In the genomic region with DNA sequence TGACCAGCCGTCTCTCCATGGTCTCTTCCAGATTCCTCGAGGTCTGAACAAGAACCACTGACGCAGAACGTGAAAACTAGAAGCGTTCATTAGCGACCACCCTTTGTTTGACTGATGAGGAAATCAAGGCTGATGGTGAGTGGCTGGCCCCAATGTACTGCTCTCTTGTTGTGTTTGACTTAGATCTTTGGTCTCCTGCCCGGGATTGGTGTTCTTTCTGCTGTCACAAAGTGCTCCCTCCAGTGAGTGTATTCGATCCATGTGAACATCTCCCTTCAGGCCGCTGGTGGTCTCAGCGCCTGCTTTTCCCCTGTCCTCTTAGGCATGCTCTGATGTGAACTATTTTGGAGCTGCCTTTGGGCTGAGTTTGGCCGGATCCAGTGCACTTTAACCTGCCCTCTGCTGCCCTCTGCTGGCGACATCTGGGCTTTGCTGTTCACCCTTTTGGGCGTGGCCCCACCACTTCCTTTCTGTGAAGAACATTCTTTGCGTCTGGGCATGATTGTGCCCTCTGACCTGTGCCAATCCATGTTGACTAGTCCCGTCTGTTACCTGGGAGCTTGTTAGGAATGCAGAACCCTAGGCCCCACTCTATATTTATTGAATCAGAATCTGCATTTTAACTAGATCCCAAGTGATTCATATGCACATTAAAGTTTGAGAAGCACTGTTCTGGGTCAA, we compare ENCODE assay signal across 8 cellular contexts.
DNase-seq lines count a peak whose midpoint lies in the region; ATAC-seq lines count a peak whose summit lies in the region.

No MANE protein-coding gene starts in this region.

- no peaks in the 10 kb centered on the region for H3K27me3 ChIP-seq in CD4-positive, alpha-beta memory T cell (ENCODE audit: insufficient read depth, low read length)
- H3K27me3 ChIP-seq in mesendoderm (ENCODE audit: insufficient read depth, low read length, poor library complexity), result no peaks in the 10 kb centered on the region

- no peaks in the 10 kb centered on the region for H3K36me3 ChIP-seq in CD4-positive, alpha-beta memory T cell (ENCODE audit: insufficient read depth, low read length)
- no peaks in the 10 kb centered on the region for H3K36me3 ChIP-seq in mesendoderm (ENCODE audit: control insufficient read depth, insufficient read depth, low read length)

- no peaks in the 10 kb centered on the region for H3K79me2 ChIP-seq in mesendoderm (ENCODE audit: control insufficient read depth, insufficient read depth, low read length)

- H3K4ac ChIP-seq in mesendoderm (ENCODE audit: low read depth, low read length), result no peak overlapping the region

- peaks cover 5% of the 10 kb centered on the region for H3K4me1 ChIP-seq in CD4-positive, alpha-beta memory T cell (ENCODE audit: insufficient read depth, low read length)
- H3K4me1 ChIP-seq in mesendoderm (ENCODE audit: control insufficient read depth, low read depth, low read length), result no peaks in the 10 kb centered on the region

- H3K56ac ChIP-seq in mesendoderm (ENCODE audit: low read length), result no peak overlapping the region

- intact Hi-C loops in CD4-positive, alpha-beta memory T cell (cut with micrococcal nuclease), result loop anchor here (5.0 kb wide), 1 partner anchor 642 kb away; no protein-coding TSS in a partner anchor

- H3K36me3 Mint-ChIP-seq in CD4-positive, alpha-beta memory T cell, result no peaks in the 10 kb centered on the region

- H3K9me3 Mint-ChIP-seq in CD4-positive, alpha-beta memory T cell, result no peaks in the 10 kb centered on the region

- no peaks in the 10 kb centered on the region for H3K79me1 ChIP-seq in mesendoderm (ENCODE audit: low read length)

- no peak overlapping the region for H3K4me3 ChIP-seq in CD4-positive, alpha-beta memory T cell (ENCODE audit: low read length in 2 of 2)
- no peak overlapping the region for H3K4me3 ChIP-seq in mesendoderm (ENCODE audit: low read length)

- H3K4me2 ChIP-seq in mesendoderm (ENCODE audit: low read length), result no peak overlapping the region

- WGBS in mesendoderm (ENCODE audit: extremely low coverage, insufficient coverage, low lambda C conversion rate), result no CpG with 5 or more reads among the region's 15 CpGs

- H3K23ac ChIP-seq in mesendoderm (ENCODE audit: low read length), result no peak overlapping the region

- no peak overlapping the region for H3K27ac ChIP-seq in CD4-positive, alpha-beta memory T cell (ENCODE audit: low read depth, low read length)
- H3K27ac ChIP-seq in mesendoderm (ENCODE audit: low read depth, low read length), result no peak overlapping the region

- no peak overlapping the region for H2BK5ac ChIP-seq in mesendoderm (ENCODE audit: low read length)

- H4K8ac ChIP-seq in mesendoderm (ENCODE audit: low read depth, low read length), result no peak overlapping the region

- no peak overlapping the region for H3K18ac ChIP-seq in mesendoderm (ENCODE audit: low read length)

- no peaks in the 10 kb centered on the region for H3K9me3 ChIP-seq in CD4-positive, alpha-beta memory T cell (ENCODE audit: control insufficient read depth in 1 of 2, low read length in 2 of 2)

- H3K27ac Mint-ChIP-seq in CD4-positive, alpha-beta memory T cell, result peak overlapping the region in 1 of 7 donors; percentile 14

- POLR2A ChIA-PET in CD4-positive, alpha-beta memory T cell (lab: Charles Lee; ENCODE audit: partially characterized antibody), result no interaction called here

- CTCF ChIA-PET in CD4-positive, alpha-beta memory T cell (lab: Charles Lee; ENCODE audit: partially characterized antibody), result no interaction called here

- H3K27me3 Mint-ChIP-seq in CD4-positive, alpha-beta memory T cell, result peaks cover 0 to 2% of the 10 kb centered on the region in 2 donors

- peak; percentile 58 to 76 (median 63) for DNase-seq in CD4-positive, alpha-beta memory T cell
- DNase-seq in NCI-H526 (lab: John Stamatoyannopoulos, UW) (peak; percentile 64 to 89), mesendoderm (peak; percentile 87)
- DNase-seq in activated CD4-positive, alpha-beta T cell treated with anti-CD3 and anti-CD28 coated beads, Interleukin-2, amount 50 U/mL, for 24 hours (ENCODE audit: low read depth in 1 of 2, low spot score in 1 of 2), result peak; percentile 65 to 67
- peak; percentile 72 for DNase-seq in effector CD4-positive, alpha-beta T cell
- DNase-seq in stimulated activated CD8-positive, alpha-beta memory T cell treated with anti-CD3 and anti-CD28 coated beads, Interleukin-2, amount 100 ng/mL, for 1 hour (ENCODE audit: low read depth in 2 of 2), result peak; percentile 18 to 46

- no peak overlapping the region for H3K9ac ChIP-seq in mesendoderm (ENCODE audit: low read length)

- ATAC-seq in GM19372 (IDR thresholded peaks at IDR 0.05; ENCODE audit: low read depth, unreplicated experiment) (peak; percentile 97), HG03439 (IDR thresholded peaks at IDR 0.05; ENCODE audit: unreplicated experiment) (peak; percentile 96)

- H2AK5ac ChIP-seq in mesendoderm (ENCODE audit: low read length), result no peak overlapping the region

- peaks cover 6 to 7% (median 7%) of the 10 kb centered on the region in 4 donors for H3K4me1 Mint-ChIP-seq in CD4-positive, alpha-beta memory T cell

- no peak overlapping the region for H4K5ac ChIP-seq in mesendoderm (ENCODE audit: low read length)

- H2BK120ac ChIP-seq in mesendoderm (ENCODE audit: low read depth, low read length), result no peak overlapping the region

- H2BK15ac ChIP-seq in mesendoderm (replicated peaks; ENCODE audit: low read depth), result no peak overlapping the region

- H3K4me3 Mint-ChIP-seq in CD4-positive, alpha-beta memory T cell, result peak overlapping the region in 2 of 8 donors; percentile 3 to 45

Comparison
In these comparisons a context has a peak if more than half of its experiments do, and no peak if none do; other contexts are left out.
1. DNase-seq: peak in every context shown above with its lines; median percentile 87 in mesendoderm; 76 in NCI-H526; 72 in effector CD4-positive, alpha-beta T cell; 66 in activated CD4-positive, alpha-beta T cell treated with anti-CD3 and anti-CD28 coated beads, Interleukin-2, amount 50 U/mL, for 24 hours; 63 in CD4-positive, alpha-beta memory T cell; 32 in stimulated activated CD8-positive, alpha-beta memory T cell treated with anti-CD3 and anti-CD28 coated beads, Interleukin-2, amount 100 ng/mL, for 1 hour.